22 cellular contexts compared by ENCODE assay signal in genomic region chr7:91457208-91457607, GRCh38.
"Had no signal": no experiment of that assay in that cellular context is flagged by ENCODE, and none has a peak within 500 bp of the region (broad histone marks: within the 10 kb centered on the region; RNA-seq: fewer than 3 reads in every experiment).

No MANE protein-coding gene starts in this region.

- H3K36me3 ChIP-seq: SJSA1 had no signal

- DNase-seq: Kasumi-1, MM.1S, NCI-H1092 treated with DMSO at 0.1 percent for 48 hours, NCI-H1436, NCI-H187, NCI-H2029, NCI-H2081 treated with DMSO at 0.1 percent for 48 hours, NCI-H2171, NCI-H226, NCI-H446, NCI-H510A, NCI-H524 treated with DMSO at 0.1 percent for 48 hours, NCI-H69, NCI-H774, Right ventricle myocardium superior, RPMI8226, SIG-M5 had no signal

- H3K4me3 ChIP-seq: K562, SJSA1, SK-N-MC had no signal

- ATAC-seq: K562 had no signal

- H3K9ac ChIP-seq: KMS-11 had no signal

- H3K9me3 ChIP-seq: SJSA1 had no signal

- H3K4me2 ChIP-seq: KMS-11 had no signal

- H3K27ac ChIP-seq: HL-60, KMS-11, SJSA1, SK-N-MC had no signal

- H3K4me1 ChIP-seq: SJSA1 had no signal

- H3K27me3 ChIP-seq: SJSA1 had no signal
